In genomic region chr13:36904219-36904618, GRCh38 we compare ENCODE assay signal across 15 cellular contexts. TPM values are rescaled to one million over a fixed set of nuclear protein-coding genes. Genes with fewer than 3 reads are reported as not detected.
A peak's percentile ranks its signal among the peaks of the same experiment; 100 is the strongest.
DNase-seq lines count a peak whose midpoint lies in the region; ATAC-seq and TF ChIP-seq lines count a peak whose summit lies in the region.
"Had no signal": no experiment of that assay in that cellular context is flagged by ENCODE, and none has a peak within 500 bp of the region (broad histone marks: within the 10 kb centered on the region; RNA-seq: fewer than 3 reads in every experiment).

No MANE protein-coding gene starts in this region.

- no peaks in the 10 kb centered on the region for H3K27me3 Mint-ChIP-seq in progenitor cell of endocrine pancreas

- no peak overlapping the region for H3K27ac ChIP-seq in IMR-90 (ENCODE audit: insufficient read depth, low read length)
- H3K27ac ChIP-seq in left ventricle myocardium inferior (replicated peaks) = no peak overlapping the region
- H3K27ac ChIP-seq: ascending aorta, BLaER1, parathyroid adenoma had no signal

- H3K4me2 ChIP-seq in IMR-90 (ENCODE audit: low read depth, low read length) = no peak overlapping the region
- H3K4me2 ChIP-seq: BLaER1 had no signal

- H2AK9ac ChIP-seq in IMR-90 (replicated peaks; ENCODE audit: low read depth, low read length, poor library complexity) = peak overlapping the region; percentile 33

- no peak for TF ChIP-seq CTCF in IMR-90 (conservative IDR thresholded peaks at IDR 0.05; ENCODE audit: low read depth, low read length)
- no peak for TF ChIP-seq CTCF in progenitor cell of endocrine pancreas (IDR thresholded peaks at IDR 0.05; ENCODE audit: unreplicated experiment)
- no peak for TF ChIP-seq CTCF in left ventricle myocardium inferior (IDR thresholded peaks at IDR 0.05; ENCODE audit: borderline replicate concordance)

- TF ChIP-seq RAD21 in IMR-90 (IDR thresholded peaks at IDR 0.05; ENCODE audit: low read length) = no peak

- POLR2A ChIA-PET in IMR-90 (lab: Charles Lee; ENCODE audit: unreplicated experiment) = no interaction called here

- in situ Hi-C loops in IMR-90 (cut with MboI; ENCODE audit: low sequenced_read_pairs) = no loop called here

- peaks cover 12% of the 10 kb centered on the region for H3K4me1 Mint-ChIP-seq in progenitor cell of endocrine pancreas (ENCODE audit: low read depth)

- H3K9me3 Mint-ChIP-seq in progenitor cell of endocrine pancreas (ENCODE audit: low read depth) = peaks cover 14% of the 10 kb centered on the region
- H3K9me3 Mint-ChIP-seq: HFFc6 had no signal

- H2AK5ac ChIP-seq in IMR-90 (ENCODE audit: low read depth, low read length) = no peak overlapping the region

- no peak overlapping the region for H3K23ac ChIP-seq in IMR-90 (ENCODE audit: low read depth, low read length)

- no peak overlapping the region for H2BK20ac ChIP-seq in IMR-90 (ENCODE audit: low read depth, low read length)

- H2BK120ac ChIP-seq in IMR-90 (ENCODE audit: low read depth, low read length) = no peak overlapping the region

- H3K9me3 ChIP-seq in IMR-90 (ENCODE audit: control insufficient read depth, insufficient read depth, low read length) (peaks cover 3% of the 10 kb centered on the region; the same call in 1 of the 2 replicates), left ventricle myocardium inferior (replicated peaks) (peaks cover 13% of the 10 kb centered on the region)

- H4K8ac ChIP-seq in IMR-90 (ENCODE audit: low read depth in 2 of 2, low read length in 2 of 2) = no peak overlapping the region

- peaks cover 23 to 52% of the 10 kb centered on the region in 2 experiments for H3K79me1 ChIP-seq in IMR-90 (ENCODE audit: low read depth in 1 of 2, low read length in 2 of 2)

- no peak overlapping the region for H3K4me3 ChIP-seq in IMR-90 (ENCODE audit: insufficient read depth, low read depth, low read length)
- no peak overlapping the region for H3K4me3 ChIP-seq in left ventricle myocardium inferior
- H3K4me3 ChIP-seq: ascending aorta, BLaER1, GM12878 had no signal

- H3K4ac ChIP-seq in IMR-90 (ENCODE audit: low read depth, low read length) = no peak overlapping the region

- no peak for ATAC-seq in IMR-90 (ENCODE audit: low read depth)
- ATAC-seq: GM12878 had no signal

- H3K4me3 Mint-ChIP-seq in progenitor cell of endocrine pancreas (ENCODE audit: low read depth) = no peak overlapping the region
- H3K4me3 Mint-ChIP-seq: HFFc6 had no signal

- no peaks in the 10 kb centered on the region for H3K27me3 ChIP-seq in IMR-90 (ENCODE audit: control insufficient read depth, insufficient read depth, low read length)
- no peaks in the 10 kb centered on the region for H3K27me3 ChIP-seq in left ventricle myocardium inferior (ENCODE audit: low read depth)
- H3K27me3 ChIP-seq: ascending aorta, BLaER1 had no signal

- intact Hi-C loops in IMR-90 (cut with micrococcal nuclease) (no loop called here), left ventricle myocardium inferior (cut with micrococcal nuclease) (no loop called here)

- H3K14ac ChIP-seq in IMR-90 (replicated peaks; ENCODE audit: low read depth, low read length) = no peak overlapping the region

- no peaks in the 10 kb centered on the region for H3K9me1 ChIP-seq in IMR-90 (ENCODE audit: insufficient read depth, low read length)

- H3K36me3 Mint-ChIP-seq in progenitor cell of endocrine pancreas (ENCODE audit: insufficient read depth) = peaks cover 5% of the 10 kb centered on the region

- H3K18ac ChIP-seq in IMR-90 (ENCODE audit: low read depth, low read length) = no peak overlapping the region; the same call in 1 of the 2 replicates

- peaks cover 7% of the 10 kb centered on the region for H3K4me1 ChIP-seq in IMR-90 (ENCODE audit: control insufficient read depth, insufficient read depth, low read length)
- H3K4me1 ChIP-seq in left ventricle myocardium inferior = no peaks in the 10 kb centered on the region
- H3K4me1 ChIP-seq: ascending aorta, parathyroid adenoma had no signal

- H3K27ac Mint-ChIP-seq in progenitor cell of endocrine pancreas = peak overlapping the region; percentile 18
- H3K27ac Mint-ChIP-seq: HFFc6 had no signal

- H4K91ac ChIP-seq in IMR-90 (ENCODE audit: insufficient read depth, low read depth, low read length) = no peak overlapping the region

- H2BK5ac ChIP-seq in IMR-90 (ENCODE audit: low read depth, low read length, poor library complexity, severe bottlenecking) = no peak overlapping the region

- no peak overlapping the region for H2AFZ ChIP-seq in IMR-90 (replicated peaks; ENCODE audit: low read length, poor library complexity)
- H2AFZ ChIP-seq: parathyroid adenoma had no signal

- TF ChIP-seq POLR2A in IMR-90 (IDR thresholded peaks at IDR 0.05; ENCODE audit: low read depth, low read length) = no peak

- H4K20me1 ChIP-seq in IMR-90 (ENCODE audit: insufficient read depth, low read length) = no peaks in the 10 kb centered on the region
- H4K20me1 ChIP-seq: BLaER1 had no signal

- peaks cover 2% of the 10 kb centered on the region for H3K36me3 ChIP-seq in IMR-90 (ENCODE audit: control insufficient read depth, insufficient read depth, low read length)
- no peaks in the 10 kb centered on the region for H3K36me3 ChIP-seq in left ventricle myocardium inferior
- H3K36me3 ChIP-seq: ascending aorta, BLaER1 had no signal

- dilution Hi-C loops in IMR-90 (cut with HindIII; ENCODE audit: low sequenced_read_pairs, unreplicated experiment) = no loop called here

- 100% methylated on average over 1 of the region's 7 CpGs; no CpG with 5 or more reads in 1 of the 2 experiments for WGBS in IMR-90 (ENCODE audit: extremely low coverage in 2 of 2, insufficient read length in 1 of 2), 2 experiments

- no TSS peak for BruUV-seq in IMR-90 (replicated peaks; lab: Mats Ljungman, UMichigan)

- CTCF ChIA-PET in IMR-90 (lab: Yijun Ruan, JAX) = interaction anchor here (1.0 kb wide), 1 partner anchor 12 kb away, joined by 3 read pairs; no protein-coding TSS in a partner anchor

- no peak overlapping the region; the same call in 1 of the 2 replicates for H4K5ac ChIP-seq in IMR-90 (ENCODE audit: low read depth, low read length)

- H2BK15ac ChIP-seq in IMR-90 (ENCODE audit: low read depth, low read length) = no peak overlapping the region

- no peak overlapping the region for H3K56ac ChIP-seq in IMR-90 (ENCODE audit: extremely low read depth, insufficient read depth, low read length)

- no peak overlapping the region for H3K9ac ChIP-seq in IMR-90 (ENCODE audit: low read depth, low read length)
- H3K9ac ChIP-seq: BLaER1, parathyroid adenoma had no signal

- DNase-seq in IMR-90 = no peak
- DNase-seq in NCI-H2107 (lab: John Stamatoyannopoulos, UW) = peak; percentile 70
- DNase-seq in NCI-H748 treated with DMSO at 0.1 percent for 48 hours (lab: John Stamatoyannopoulos, UW) = peak; percentile 99
- no peak for DNase-seq in progenitor cell of endocrine pancreas (ENCODE audit: low spot score, unreplicated experiment)
- DNase-seq in left ventricle myocardium inferior = no peak
- no peak for DNase-seq in UCSD-AML1 (lab: John Stamatoyannopoulos, UW; ENCODE audit: unreplicated experiment)
- no peak for DNase-seq in kidney glomerular epithelial cell (lab: John Stamatoyannopoulos, UW)
- DNase-seq: activated effector memory CD4-positive, alpha-beta T cell treated with Interleukin-2 at 50 U/mL for 16 hours; HFFc6; Karpas-422; stimulated activated CD4-positive, alpha-beta T cell treated with anti-CD3 and anti-CD28 coated beads, Interleukin-12 subunit alpha, Interleukin-12 subunit beta, amount 100 ng/mL, for 4 hours had no signal

TF ChIP-seq in IMR-90, 13 proteins besides CTCF, POLR2A, EP300 and RAD21:
- no peak for TF ChIP-seq CEBPB (IDR thresholded peaks at IDR 0.05; ENCODE audit: low read depth, low read length)
- TF ChIP-seq NFE2L2 (IDR thresholded peaks at IDR 0.05; ENCODE audit: low read depth, low read length) = no peak
- TF ChIP-seq RCOR1 (IDR thresholded peaks at IDR 0.05; ENCODE audit: insufficient replicate concordance, low read length) = no peak
- TF ChIP-seq FOS (IDR thresholded peaks at IDR 0.05; ENCODE audit: low read depth, low read length) = no peak
- TF ChIP-seq ELK1 (IDR thresholded peaks at IDR 0.05; ENCODE audit: borderline replicate concordance, low read depth, low read length) = no peak
- no peak for TF ChIP-seq USF2 (IDR thresholded peaks at IDR 0.05; ENCODE audit: low read depth, low read length)
- TF ChIP-seq CHD1 (IDR thresholded peaks at IDR 0.05; ENCODE audit: low read depth, low read length) = no peak
- no peak for TF ChIP-seq RFX5 (IDR thresholded peaks at IDR 0.05; ENCODE audit: low read depth, low read length)
- no peak for TF ChIP-seq MAZ (IDR thresholded peaks at IDR 0.05; ENCODE audit: borderline replicate concordance, low read depth, low read length)
- TF ChIP-seq BHLHE40 (IDR thresholded peaks at IDR 0.05; ENCODE audit: low read depth, low read length) = no peak
- no peak for TF ChIP-seq MXI1 (IDR thresholded peaks at IDR 0.05; ENCODE audit: borderline replicate concordance, low read depth, low read length)
- TF ChIP-seq SMC3 (IDR thresholded peaks at IDR 0.05; ENCODE audit: low read depth, low read length) = no peak

RNA-seq across cellular contexts. Expression of gene SMAD9, which starts 15.8 kb away (rescaled TPM):
- total RNA-seq in IMR-90 (2012; rRNA removed) = 4.8 and 5.8 TPM in 2 replicates
- 2.7 and 3.2 TPM in 2 replicates for polyA plus RNA-seq in IMR-90 (2012; rRNA removed)
- 1.4 and 4.5 TPM in 2 replicates for polyA plus RNA-seq in IMR-90 (2012; cell fraction: cytosol; rRNA removed)
- 2.5 and 4.0 TPM in 2 replicates for polyA plus RNA-seq in IMR-90 (2012; cell fraction: nucleus; rRNA removed; ENCODE audit: low replicate concordance)
- 10.5 and 11.1 TPM in 2 replicates for total RNA-seq in progenitor cell of endocrine pancreas
- 4.2 TPM for total RNA-seq in left ventricle myocardium inferior
- total RNA-seq: GM12878 had no signal

Comparison
In these comparisons a context has a peak if more than half of its experiments do, and no peak if none do; other contexts are left out.
1. DNase-seq: peak in NCI-H2107 (single experiment) and NCI-H748 treated with DMSO at 0.1 percent for 48 hours (single experiment); none in IMR-90 (single experiment), progenitor cell of endocrine pancreas (single experiment), left ventricle myocardium inferior (single experiment), UCSD-AML1 (single experiment) and kidney glomerular epithelial cell (single experiment).